1 cellular context compared by ENCODE assay signal in the genomic region with DNA sequence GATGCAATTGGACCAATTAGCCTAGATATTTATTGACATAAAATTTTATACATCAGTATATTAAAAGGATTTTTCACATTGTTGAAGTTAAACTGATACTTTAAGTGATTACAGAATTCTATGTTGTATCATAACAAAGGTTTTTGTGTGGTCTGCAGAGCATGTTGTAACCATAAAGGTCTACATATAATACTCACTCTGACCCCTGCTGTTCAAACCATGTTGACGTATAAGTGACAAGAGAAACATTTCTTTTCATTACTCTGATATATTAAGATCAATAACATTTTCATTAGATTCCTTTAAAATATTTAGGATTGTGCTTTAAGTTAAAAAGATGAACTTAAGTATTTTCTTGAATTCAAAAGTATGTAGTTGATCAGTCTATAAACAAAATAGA.
TF ChIP-seq lines count a peak whose summit lies in the region.

No MANE protein-coding gene starts in this region.

TF ChIP-seq in GM12878, 131 proteins besides CTCF, POLR2A, EP300 and RAD21 (continued from another document):
- TF ChIP-seq ATF7 (IDR thresholded peaks at IDR 0.05; ENCODE audit: low read depth): 0 out of 2 replicates have a peak, but pooled peaks have one; percentile 32
- no peak for TF ChIP-seq SPI1 (IDR thresholded peaks at IDR 0.05; ENCODE audit: borderline replicate concordance, insufficient read depth, low read depth, low read length)
- no peak for TF ChIP-seq NFXL1 (IDR thresholded peaks at IDR 0.05; ENCODE audit: borderline replicate concordance)
- TF ChIP-seq SMC3 (IDR thresholded peaks at IDR 0.05; ENCODE audit: borderline replicate concordance, low read length): peak; percentile 49; the same call in 1 of the 2 replicates
- TF ChIP-seq NFYA (IDR thresholded peaks at IDR 0.05; ENCODE audit: borderline replicate concordance, low read depth, low read length): no peak
